8 cellular contexts compared by ENCODE assay signal in genomic region chr6:106512958-106513480, GRCh38.
A peak's percentile ranks its signal among the peaks of the same experiment; 100 is the strongest.
DNase-seq lines count a peak whose midpoint lies in the region; ATAC-seq and TF ChIP-seq lines count a peak whose summit lies in the region.

No MANE protein-coding gene starts in this region.

- H3K36me3 Mint-ChIP-seq in progenitor cell of endocrine pancreas (ENCODE audit: insufficient read depth): no peaks in the 10 kb centered on the region

- H3K27me3 Mint-ChIP-seq in progenitor cell of endocrine pancreas: peaks cover 70% of the 10 kb centered on the region

- no peak for TF ChIP-seq POLR2A in NB4 (IDR thresholded peaks at IDR 0.05; ENCODE audit: extremely low read depth, insufficient read length)

- no peak for ATAC-seq in HG03521 (IDR thresholded peaks at IDR 0.05; ENCODE audit: unreplicated experiment)

- no peak overlapping the region for H3K27ac Mint-ChIP-seq in progenitor cell of endocrine pancreas

- peak overlapping the region; percentile 69 for H3K4me3 ChIP-seq in NB4 (ENCODE audit: low read depth, low read length)

- TF ChIP-seq CTCF in GM10266 (IDR thresholded peaks at IDR 0.05; ENCODE audit: control insufficient read depth, insufficient read depth, low read depth, missing control alignments) (no peak), NB4 (IDR thresholded peaks at IDR 0.05; ENCODE audit: low read depth, low read length) (no peak), progenitor cell of endocrine pancreas (IDR thresholded peaks at IDR 0.05; ENCODE audit: unreplicated experiment) (no peak)

- peak overlapping the region; percentile 75 for H3K27ac ChIP-seq in epithelial cell of prostate

- H3K4me1 Mint-ChIP-seq in progenitor cell of endocrine pancreas (ENCODE audit: low read depth): peaks cover 12% of the 10 kb centered on the region

- H3K4me3 Mint-ChIP-seq in progenitor cell of endocrine pancreas (ENCODE audit: low read depth): peak overlapping the region; percentile 30

- DNase-seq in GM10266 (ENCODE audit: extremely low spot score) (peak; percentile 20), NB4 (ENCODE audit: low read depth) (no peak), epithelial cell of prostate (ENCODE audit: low read depth, low spot score) (no peak), progenitor cell of endocrine pancreas (ENCODE audit: low spot score, unreplicated experiment) (no peak), hypothalamus (lab: John Stamatoyannopoulos, UW) (no peak), NCI-H2107 (lab: John Stamatoyannopoulos, UW) (no peak), NK-92 (lab: John Stamatoyannopoulos, UW; ENCODE audit: unreplicated experiment) (no peak)

- H3K9me3 Mint-ChIP-seq in progenitor cell of endocrine pancreas (ENCODE audit: low read depth): no peaks in the 10 kb centered on the region
